ENCODE assay signal across 8 cellular contexts in the genomic region with DNA sequence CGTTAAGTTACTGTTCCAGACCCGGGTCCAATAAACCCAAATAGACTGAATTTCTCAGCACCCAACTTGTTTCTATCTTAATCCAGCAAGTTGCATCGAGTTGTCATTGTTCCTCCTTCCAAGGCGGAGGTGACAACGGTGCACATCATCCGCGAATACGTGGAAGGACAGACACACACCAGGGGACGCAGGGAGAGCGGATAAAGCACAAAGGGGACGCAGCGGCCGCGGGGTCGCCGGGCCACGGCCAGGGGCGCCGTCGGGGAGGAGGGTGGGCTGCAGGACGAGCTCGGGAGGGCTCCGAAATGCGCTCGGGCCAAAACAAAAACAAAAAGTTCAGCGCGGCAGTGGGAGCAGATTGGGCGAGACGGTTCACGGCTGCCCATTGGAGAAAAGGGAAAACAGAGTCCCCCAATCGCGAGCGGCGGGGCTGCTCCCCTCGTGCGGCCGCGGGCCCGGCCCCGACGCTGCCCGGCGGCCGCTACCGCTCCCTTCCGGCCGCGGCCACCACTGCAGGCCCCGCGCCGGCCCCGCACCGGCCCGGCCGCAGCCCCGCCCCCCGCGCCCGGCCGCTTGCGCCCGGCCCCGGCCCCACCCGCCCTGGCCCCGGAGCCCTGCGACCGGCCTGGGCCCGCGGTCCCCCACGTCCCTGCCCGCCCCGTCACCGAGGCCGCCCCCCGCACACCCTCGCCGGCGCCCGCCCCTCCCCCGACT.
DNase-seq lines count a peak whose midpoint lies in the region; ATAC-seq and TF ChIP-seq lines count a peak whose summit lies in the region.

No MANE protein-coding gene starts in this region.

- H3K9me2 ChIP-seq in Loucy (replicated peaks; ENCODE audit: low read depth, low read length), result no peaks in the 10 kb centered on the region

- DNase-seq in DMS 273 treated with DMSO at 0.1 percent for 48 hours (lab: John Stamatoyannopoulos, UW) (peak; percentile 22), T-helper 1 cell (peak; percentile 39 to 59 (median 54)), astrocyte of the hippocampus (ENCODE audit: low read depth, low spot score) (peak; percentile 91), hypothalamus (lab: John Stamatoyannopoulos, UW) (peak in 37 of 51 donors; percentile 14 to 77 (median 49)), retinal pigment epithelial cell (ENCODE audit: low read depth) (no peak)

- peak; percentile 45 for ATAC-seq in GM21528 (IDR thresholded peaks at IDR 0.05; ENCODE audit: low FRiP score, unreplicated experiment)
- ATAC-seq in HG03460 (IDR thresholded peaks at IDR 0.05; ENCODE audit: unreplicated experiment), result no peak

- no peaks in the 10 kb centered on the region for H3K27me3 ChIP-seq in Loucy (ENCODE audit: insufficient read depth, low read length, poor library complexity, severe bottlenecking)

- TF ChIP-seq CTCF in Loucy (conservative IDR thresholded peaks at IDR 0.05; ENCODE audit: low read length), result no peak; the same call in 1 of the 2 replicates
- TF ChIP-seq CTCF in retinal pigment epithelial cell (conservative IDR thresholded peaks at IDR 0.05; ENCODE audit: low read depth, low read length), result peak; percentile 12

- no peaks in the 10 kb centered on the region for H3K9me3 ChIP-seq in Loucy (ENCODE audit: insufficient read depth, low read depth, low read length)

- peaks cover 3% of the 10 kb centered on the region; the same call in 1 of the 2 replicates for H3F3A ChIP-seq in Loucy (ENCODE audit: low read depth)

- H3K4me3 ChIP-seq in Loucy (ENCODE audit: low read length, poor library complexity, severe bottlenecking), result peak overlapping the region; percentile 84
- peak overlapping the region; percentile 89 for H3K4me3 ChIP-seq in retinal pigment epithelial cell (ENCODE audit: low read length)

- H3K4me1 ChIP-seq in Loucy (ENCODE audit: insufficient read depth, low read length, poor library complexity, severe bottlenecking), result peaks cover 45% of the 10 kb centered on the region

- peaks cover 48% of the 10 kb centered on the region for H4K20me1 ChIP-seq in Loucy (ENCODE audit: insufficient read depth, low read length, poor library complexity, severe bottlenecking)

- no peaks in the 10 kb centered on the region for H3K36me3 ChIP-seq in Loucy (ENCODE audit: insufficient read depth, low read length)

- H3K4me2 ChIP-seq in Loucy (ENCODE audit: low read depth, low read length, poor library complexity, severe bottlenecking), result peak overlapping the region; percentile 91

- H3K79me2 ChIP-seq in Loucy (ENCODE audit: insufficient read depth, low read length), result peaks cover 51% of the 10 kb centered on the region

- H3K9ac ChIP-seq in Loucy (ENCODE audit: low read depth, low read length, poor library complexity, severe bottlenecking), result peak overlapping the region; percentile 82

- peak overlapping the region; percentile 64; the same call in 1 of the 2 replicates for H2AFZ ChIP-seq in Loucy (ENCODE audit: low read length)
